Comparison of ENCODE assay signal across 9 cellular contexts in the genomic region with DNA sequence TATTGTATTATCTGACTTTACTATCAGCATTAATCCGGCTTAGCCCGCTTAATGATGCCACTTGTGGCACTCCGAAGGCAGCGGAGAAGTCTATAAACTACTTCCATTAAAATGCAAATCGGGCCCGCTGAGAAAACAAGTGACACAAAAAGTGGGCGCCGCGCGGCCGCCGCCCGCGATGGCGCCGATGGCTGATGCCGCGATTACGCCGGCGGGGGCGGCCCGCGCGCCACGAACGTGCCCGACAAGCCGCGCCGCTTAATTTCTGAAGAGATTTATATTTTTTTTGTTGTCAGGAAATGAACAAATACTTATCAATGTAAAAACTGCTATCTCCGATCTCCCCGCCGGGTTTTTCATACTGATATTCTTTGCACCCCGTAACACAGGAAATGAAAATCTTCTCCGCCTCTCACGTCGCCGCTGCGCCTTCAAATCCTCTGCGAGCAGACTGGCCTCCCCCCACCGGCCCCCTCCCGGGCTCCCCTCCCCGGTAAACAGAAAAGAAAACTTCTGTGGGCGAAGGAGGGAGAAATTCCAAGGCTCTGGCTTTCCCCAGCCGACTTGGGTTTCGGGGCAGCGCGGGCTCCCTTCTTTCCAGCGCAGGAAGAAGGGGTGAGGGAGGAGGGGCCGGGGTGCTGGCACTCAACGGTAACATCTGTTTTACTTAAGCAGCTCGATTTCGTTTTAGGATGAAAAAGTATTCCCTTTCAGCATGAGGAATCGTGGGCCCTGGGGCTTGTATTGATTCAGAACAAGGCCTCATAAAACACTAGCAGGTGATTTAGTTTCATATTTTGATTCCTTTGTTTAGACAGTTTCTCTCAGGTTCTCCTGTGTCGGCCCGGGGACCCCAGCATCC.
A peak's percentile ranks its signal among the peaks of the same experiment; 100 is the strongest.
DNase-seq lines count a peak whose midpoint lies in the region; ATAC-seq, FAIRE-seq and TF ChIP-seq lines count a peak whose summit lies in the region.
"Had no signal": no experiment of that assay in that cellular context is flagged by ENCODE, and none has a peak within 500 bp of the region (broad histone marks: within the 10 kb centered on the region; RNA-seq: fewer than 3 reads in every experiment).

No MANE protein-coding gene starts in this region.

- ATAC-seq in HepG2: no peak
- ATAC-seq in HG03520 (IDR thresholded peaks at IDR 0.05; ENCODE audit: unreplicated experiment): peak; percentile 65

- no TSS peak for BruUV-seq in HepG2 (replicated peaks; lab: Mats Ljungman, UMichigan)

- H3K9me3 Mint-ChIP-seq in mesothelial cell of epicardium: no peaks in the 10 kb centered on the region

- in situ Hi-C loops in HepG2 (cut with HindIII; ENCODE audit: extremely low pct_ligation_motif_present, low pct_unique_long_range_greater_than_20kb): no loop called here

- DNase-seq in HepG2 (ENCODE audit: low spot score) (no peak), mesothelial cell of epicardium (ENCODE audit: low spot score in 2 of 2, unreplicated experiment in 2 of 2) (peak in 1 of 2 experiments; percentile 57), SKM-1 (lab: John Stamatoyannopoulos, UW; ENCODE audit: unreplicated experiment) (no peak)
- DNase-seq in activated CD4-positive, alpha-beta T cell treated with anti-CD3 and anti-CD28 coated beads, Interleukin-2, amount 50 U/mL, for 4 hours: peak; percentile 39 to 42
- peak; percentile 16 for DNase-seq in stimulated activated CD8-positive, alpha-beta memory T cell treated with anti-CD3 and anti-CD28 coated beads, Interleukin-15, amount 100 ng/mL, for 1 hour (ENCODE audit: low read depth)

- CTCF ChIA-PET in HepG2 (lab: Yijun Ruan, JAX; ENCODE audit: low intra/inter-chr PET ratio, low total read pairs): no interaction called here

- TF ChIP-seq CTCF in liver (IDR thresholded peaks at IDR 0.05; ENCODE audit: low read depth, low read length, missing input control) (no peak), HepG2 (CRISPR knock-in tag; IDR thresholded peaks at IDR 0.05) (no peak), mesothelial cell of epicardium (IDR thresholded peaks at IDR 0.05; ENCODE audit: unreplicated experiment) (no peak)

- peak overlapping the region; percentile 94 for H3K27ac Mint-ChIP-seq in mesothelial cell of epicardium

- H3K4me2 ChIP-seq in HepG2 (ENCODE audit: low read depth, low read length): no peak overlapping the region

- TF ChIP-seq RAD21 in liver (IDR thresholded peaks at IDR 0.05) (no peak), HepG2 (CRISPR knock-in tag; IDR thresholded peaks at IDR 0.05) (no peak)

- H3K36me3 ChIP-seq in liver (ENCODE audit: control insufficient read depth in 4 of 4, insufficient read depth in 3 of 4, low read depth in 1 of 4, low read length in 3 of 4): no peaks in the 10 kb centered on the region
- H3K36me3 ChIP-seq in HepG2 (replicated peaks in 1 of 2; ENCODE audit: control insufficient read depth in 1 of 2, insufficient read depth in 2 of 2, low read length in 2 of 2): no peaks in the 10 kb centered on the region
- H3K36me3 ChIP-seq in ectodermal cell (ENCODE audit: control insufficient read depth, insufficient read depth, low read length): no peaks in the 10 kb centered on the region

- peaks cover 15% of the 10 kb centered on the region for H3K4me1 Mint-ChIP-seq in mesothelial cell of epicardium

- H3K4me3 Mint-ChIP-seq in mesothelial cell of epicardium: peak overlapping the region; percentile 76

- WGBS in liver: 10% methylated on average over 57 of the region's 57 CpGs
- 73% methylated on average over 57 of the region's 57 CpGs for WGBS in HepG2 (ENCODE audit: low lambda C conversion rate)
- WGBS in ectodermal cell, 2 experiments: 2 to 3% methylated on average over 46 to 57 of the region's 57 CpGs

- intact Hi-C loops in HepG2 (cut with micrococcal nuclease; ENCODE audit: unreplicated experiment): no loop called here

- no peaks in the 10 kb centered on the region for H3K36me3 Mint-ChIP-seq in mesothelial cell of epicardium

- POLR2A ChIA-PET in HepG2 (lab: Yijun Ruan, JAX): no interaction called here

- H3K4me1 ChIP-seq in liver (ENCODE audit: control insufficient read depth in 4 of 4, insufficient read depth in 4 of 4, low read length in 3 of 4): no peaks in the 10 kb centered on the region
- no peaks in the 10 kb centered on the region for H3K4me1 ChIP-seq in HepG2 (ENCODE audit: insufficient read depth, low read length)
- peaks cover 14% of the 10 kb centered on the region for H3K4me1 ChIP-seq in ectodermal cell (ENCODE audit: control insufficient read depth, insufficient read depth, low read length)

- TF ChIP-seq EP300 in HepG2 (IDR thresholded peaks at IDR 0.05; ENCODE audit: low read depth in 2 of 2, low read length in 2 of 2) (no peak), HepG2 (CRISPR knock-in tag; IDR thresholded peaks at IDR 0.05; ENCODE audit: borderline replicate concordance) (no peak)

- H2AFZ ChIP-seq in HepG2 (ENCODE audit: low read length): no peak overlapping the region

- no peaks in the 10 kb centered on the region for H3K27me3 Mint-ChIP-seq in mesothelial cell of epicardium (ENCODE audit: low read depth)

- no peak overlapping the region for H3K27ac ChIP-seq in liver (ENCODE audit: low read depth in 1 of 2, low read length in 2 of 2)
- H3K27ac ChIP-seq in HepG2 (ENCODE audit: extremely low read length, insufficient read depth, low read length): no peak overlapping the region
- H3K27ac ChIP-seq in ectodermal cell (ENCODE audit: insufficient read depth, low read depth, low read length, poor library complexity, severe bottlenecking): peak overlapping the region; percentile 57

- no peaks in the 10 kb centered on the region for H4K20me1 ChIP-seq in HepG2 (ENCODE audit: insufficient read depth, low read length)

- TF ChIP-seq POLR2A in HepG2 (IDR thresholded peaks at IDR 0.05; ENCODE audit: insufficient read depth in 1 of 2, low read depth in 2 of 2, low read length in 2 of 2): no peak

- H3K27me3 ChIP-seq in liver (ENCODE audit: control insufficient read depth in 4 of 4, insufficient read depth in 4 of 4, low read length in 3 of 4) (peaks cover 0 to 3% (median 1%) of the 10 kb centered on the region in 4 donors), HepG2 (ENCODE audit: control insufficient read depth in 1 of 2, insufficient read depth in 2 of 2, low read length in 2 of 2) (no peaks in the 10 kb centered on the region), ectodermal cell (ENCODE audit: control insufficient read depth, insufficient read depth, low read length, poor library complexity, severe bottlenecking) (no peaks in the 10 kb centered on the region)

- H3K9ac ChIP-seq in liver (ENCODE audit: low read depth in 1 of 2, low read length in 2 of 2): peak overlapping the region in 1 of 2 donors; percentile 28
- no peak overlapping the region for H3K9ac ChIP-seq in HepG2 (ENCODE audit: insufficient read depth, low read depth, low read length)

- FAIRE-seq in HepG2 (lab: Jason Lieb, UNC): no peak
- FAIRE-seq: G401.6 had no signal

- peak overlapping the region in 2 of 3 donors; percentile 42 to 61 for H3K4me3 ChIP-seq in liver (ENCODE audit: low read depth in 1 of 3, low read length in 3 of 3)
- H3K4me3 ChIP-seq in HepG2 (replicated peaks in 1 of 3; ENCODE audit: insufficient read depth in 1 of 3, low read depth in 2 of 3, low read length in 3 of 3): no peak overlapping the region
- peak overlapping the region; percentile 48 for H3K4me3 ChIP-seq in ectodermal cell (ENCODE audit: insufficient read depth, low read depth, low read length)

- no peaks in the 10 kb centered on the region for H3K79me2 ChIP-seq in HepG2 (ENCODE audit: insufficient read depth, low read length)

- H3K9me3 ChIP-seq in liver (ENCODE audit: control insufficient read depth in 4 of 4, low read length in 3 of 4) (no peaks in the 10 kb centered on the region), HepG2 (ENCODE audit: low read length) (no peaks in the 10 kb centered on the region), ectodermal cell (ENCODE audit: control insufficient read depth, low read length) (no peaks in the 10 kb centered on the region)

TF ChIP-seq in liver, 16 proteins besides CTCF, POLR2A, EP300 and RAD21:
- TF ChIP-seq RXRA (IDR thresholded peaks at IDR 0.05) (no peak), YY1 (IDR thresholded peaks at IDR 0.05) (peak; percentile 15)

TF ChIP-seq in HepG2, 621 proteins besides CTCF, POLR2A, EP300 and RAD21 (continues in another document):
- TF ChIP-seq ZNF44 (CRISPR knock-in tag; IDR thresholded peaks at IDR 0.05): no peak
- no peak for TF ChIP-seq ZNF296 (CRISPR knock-in tag; conservative IDR thresholded peaks at IDR 0.05)
- no peak for TF ChIP-seq MED13 (CRISPR knock-in tag; IDR thresholded peaks at IDR 0.05)
- TF ChIP-seq, protein P1, sequence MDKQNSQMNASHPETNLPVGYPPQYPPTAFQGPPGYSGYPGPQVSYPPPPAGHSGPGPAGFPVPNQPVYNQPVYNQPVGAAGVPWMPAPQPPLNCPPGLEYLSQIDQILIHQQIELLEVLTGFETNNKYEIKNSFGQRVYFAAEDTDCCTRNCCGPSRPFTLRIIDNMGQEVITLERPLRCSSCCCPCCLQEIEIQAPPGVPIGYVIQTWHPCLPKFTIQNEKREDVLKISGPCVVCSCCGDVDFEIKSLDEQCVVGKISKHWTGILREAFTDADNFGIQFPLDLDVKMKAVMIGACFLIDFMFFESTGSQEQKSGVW (CRISPR knock-in tag; IDR thresholded peaks at IDR 0.05; ENCODE audit: borderline replicate concordance): no peak
- no peak for TF ChIP-seq U2AF1 (optimal IDR thresholded peaks at IDR 0.05; ENCODE audit: low read depth, low read length)
- TF ChIP-seq, protein P2, sequence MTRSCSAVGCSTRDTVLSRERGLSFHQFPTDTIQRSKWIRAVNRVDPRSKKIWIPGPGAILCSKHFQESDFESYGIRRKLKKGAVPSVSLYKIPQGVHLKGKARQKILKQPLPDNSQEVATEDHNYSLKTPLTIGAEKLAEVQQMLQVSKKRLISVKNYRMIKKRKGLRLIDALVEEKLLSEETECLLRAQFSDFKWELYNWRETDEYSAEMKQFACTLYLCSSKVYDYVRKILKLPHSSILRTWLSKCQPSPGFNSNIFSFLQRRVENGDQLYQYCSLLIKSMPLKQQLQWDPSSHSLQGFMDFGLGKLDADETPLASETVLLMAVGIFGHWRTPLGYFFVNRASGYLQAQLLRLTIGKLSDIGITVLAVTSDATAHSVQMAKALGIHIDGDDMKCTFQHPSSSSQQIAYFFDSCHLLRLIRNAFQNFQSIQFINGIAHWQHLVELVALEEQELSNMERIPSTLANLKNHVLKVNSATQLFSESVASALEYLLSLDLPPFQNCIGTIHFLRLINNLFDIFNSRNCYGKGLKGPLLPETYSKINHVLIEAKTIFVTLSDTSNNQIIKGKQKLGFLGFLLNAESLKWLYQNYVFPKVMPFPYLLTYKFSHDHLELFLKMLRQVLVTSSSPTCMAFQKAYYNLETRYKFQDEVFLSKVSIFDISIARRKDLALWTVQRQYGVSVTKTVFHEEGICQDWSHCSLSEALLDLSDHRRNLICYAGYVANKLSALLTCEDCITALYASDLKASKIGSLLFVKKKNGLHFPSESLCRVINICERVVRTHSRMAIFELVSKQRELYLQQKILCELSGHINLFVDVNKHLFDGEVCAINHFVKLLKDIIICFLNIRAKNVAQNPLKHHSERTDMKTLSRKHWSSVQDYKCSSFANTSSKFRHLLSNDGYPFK (CRISPR knock-in tag; IDR thresholded peaks at IDR 0.05; ENCODE audit: borderline replicate concordance): no peak
- no peak for TF ChIP-seq THYN1 (CRISPR knock-in tag; IDR thresholded peaks at IDR 0.05; ENCODE audit: borderline replicate concordance, low read depth)
- no peak for TF ChIP-seq ZNF383 (CRISPR knock-in tag; IDR thresholded peaks at IDR 0.05; ENCODE audit: borderline replicate concordance)

Comparison
In these comparisons a context has a peak if more than half of its experiments do, and no peak if none do; other contexts are left out.
1. H3K4me3 ChIP-seq: peak in liver (2 of 3) and ectodermal cell (single experiment); none in HepG2 (0 of 3).
2. DNase-seq: peak in activated CD4-positive, alpha-beta T cell treated with anti-CD3 and anti-CD28 coated beads, Interleukin-2, amount 50 U/mL, for 4 hours (2 of 2) and stimulated activated CD8-positive, alpha-beta memory T cell treated with anti-CD3 and anti-CD28 coated beads, Interleukin-15, amount 100 ng/mL, for 1 hour (single experiment); none in HepG2 (single experiment) and SKM-1 (single experiment).